8 cellular contexts compared by ENCODE assay signal in the genomic region with DNA sequence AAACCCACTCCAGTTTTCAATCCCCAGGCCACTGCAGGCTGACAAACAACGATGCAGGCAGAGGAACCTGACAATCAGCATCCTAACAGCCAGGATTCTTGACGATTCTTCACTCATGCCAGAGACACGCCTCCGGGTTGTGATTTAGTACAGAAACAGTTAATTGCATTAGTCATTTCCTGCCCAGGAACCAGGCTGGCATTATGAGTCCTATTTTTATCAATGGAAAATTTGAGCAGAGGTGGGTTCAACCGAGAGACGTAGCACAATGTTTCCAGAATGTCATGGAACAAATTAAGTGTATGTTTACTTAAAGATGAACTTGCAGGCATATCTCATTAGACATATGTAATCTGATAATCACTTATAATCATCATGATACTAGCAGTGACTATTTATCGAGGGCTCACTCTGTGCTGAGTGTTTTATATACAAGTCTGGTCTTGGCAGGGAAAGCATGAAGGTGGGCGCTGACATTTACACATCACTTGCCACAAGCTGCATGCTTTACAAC.
DNase-seq lines count a peak whose midpoint lies in the region; ATAC-seq and TF ChIP-seq lines count a peak whose summit lies in the region.

No MANE protein-coding gene starts in this region.

- ATAC-seq in Panc1: peak; percentile 81
- ATAC-seq in GM19395 (IDR thresholded peaks at IDR 0.05; ENCODE audit: unreplicated experiment): no peak
- ATAC-seq in HG03442 (IDR thresholded peaks at IDR 0.05; ENCODE audit: unreplicated experiment): no peak

- in situ Hi-C loops in Panc1 (cut with HindIII; ENCODE audit: low pct_unique_long_range_greater_than_20kb, low sequenced_read_pairs): no loop called here

- H3K4me1 Mint-ChIP-seq in Caco-2 (ENCODE audit: low read depth, unreplicated experiment): peaks cover 6% of the 10 kb centered on the region

- H3K4me3 ChIP-seq in Panc1 (ENCODE audit: low read depth in 2 of 2, low read length in 2 of 2) (no peak overlapping the region), choroid plexus epithelial cell (ENCODE audit: low read depth, low read length) (no peak overlapping the region), Caco-2 (ENCODE audit: low read depth, low read length) (no peak overlapping the region)

- no peaks in the 10 kb centered on the region for H3K9me3 Mint-ChIP-seq in Caco-2 (ENCODE audit: unreplicated experiment)

- no peaks in the 10 kb centered on the region for H3K9me3 ChIP-seq in Panc1 (ENCODE audit: control insufficient read depth, insufficient read depth, low read depth, low read length)
- no peaks in the 10 kb centered on the region for H3K9me3 ChIP-seq in Caco-2

- no peak overlapping the region for H3K4me3 Mint-ChIP-seq in Caco-2 (ENCODE audit: unreplicated experiment)

- peaks cover 62% of the 10 kb centered on the region for H3K36me3 Mint-ChIP-seq in Caco-2 (ENCODE audit: insufficient read depth, unreplicated experiment)

- H3K4me1 ChIP-seq in Panc1 (ENCODE audit: control insufficient read depth, insufficient read depth, low read length) (peaks cover 17% of the 10 kb centered on the region), Caco-2 (no peaks in the 10 kb centered on the region)

- BruUV-seq in Panc1 (replicated peaks; lab: Mats Ljungman, UMichigan): no TSS peak
- no TSS peak for BruUV-seq in Caco-2 (replicated peaks; lab: Mats Ljungman, UMichigan)

- H3K36me3 ChIP-seq in Panc1 (ENCODE audit: control insufficient read depth, insufficient read depth, low read length) (no peaks in the 10 kb centered on the region), Caco-2 (ENCODE audit: control insufficient read depth, insufficient read depth, low read length) (no peaks in the 10 kb centered on the region; the same call in 1 of the 2 replicates)

- TF ChIP-seq CTCF in Panc1 (IDR thresholded peaks at IDR 0.05): no peak
- no peak for TF ChIP-seq CTCF in choroid plexus epithelial cell (conservative IDR thresholded peaks at IDR 0.05; ENCODE audit: low read depth, low read length)
- no peak for TF ChIP-seq CTCF in Caco-2 (IDR thresholded peaks at IDR 0.05; ENCODE audit: insufficient read depth in 1 of 2, low read depth in 1 of 2, low read length in 1 of 2, severe bottlenecking in 1 of 2, unreplicated experiment in 1 of 2)

- H3K27me3 Mint-ChIP-seq in Caco-2 (ENCODE audit: insufficient read depth, unreplicated experiment): no peaks in the 10 kb centered on the region

- peak overlapping the region; percentile 54 for H3K27ac ChIP-seq in Panc1 (ENCODE audit: low read length)

- intact Hi-C loops in Panc1 (cut with micrococcal nuclease; ENCODE audit: unreplicated experiment) (no loop called here), Caco-2 (cut with micrococcal nuclease; ENCODE audit: unreplicated experiment) (no loop called here)

- CTCF ChIA-PET in Panc1 (lab: Charles Lee) (no interaction called here), Caco-2 (lab: Charles Lee) (interaction anchor here (0.7 to 1.4 kb wide), 2 partner anchors 305 to 755 kb away, joined by 3 read pairs; a partner anchor contains a TSS)

- DNase-seq in NCI-H2029 (lab: John Stamatoyannopoulos, UW) (peak; percentile 9), NCI-H2029 treated with DMSO at 0.1 percent for 48 hours (lab: John Stamatoyannopoulos, UW) (no peak), Panc1 (ENCODE audit: low read depth, low spot score) (peak; percentile 72), choroid plexus epithelial cell (ENCODE audit: low read depth) (peak; percentile 74), Caco-2 (no peak)
- peak; percentile 74 for DNase-seq in stimulated activated CD4-positive, alpha-beta T cell treated with anti-CD3 and anti-CD28 coated beads, Interleukin-4, amount 100 ng/mL, for 24 hours

- no peak overlapping the region for H3K27ac Mint-ChIP-seq in Caco-2 (ENCODE audit: unreplicated experiment)

- H3K27me3 ChIP-seq in Panc1 (ENCODE audit: control insufficient read depth, insufficient read depth, low read length) (no peaks in the 10 kb centered on the region), Caco-2 (replicated peaks; ENCODE audit: control insufficient read depth, insufficient read depth, low read length) (no peaks in the 10 kb centered on the region)

- POLR2A ChIA-PET in Panc1 (lab: Charles Lee): no interaction called here
- POLR2A ChIA-PET in Caco-2 (lab: Charles Lee): no interaction called here

Comparison
In these comparisons a context has a peak if more than half of its experiments do, and no peak if none do; other contexts are left out.
1. DNase-seq: peak in NCI-H2029 (single experiment), Panc1 (single experiment), choroid plexus epithelial cell (single experiment) and stimulated activated CD4-positive, alpha-beta T cell treated with anti-CD3 and anti-CD28 coated beads, Interleukin-4, amount 100 ng/mL, for 24 hours (single experiment); none in NCI-H2029 treated with DMSO at 0.1 percent for 48 hours (single experiment) and Caco-2 (0 of 2).